8 cellular contexts compared by ENCODE assay signal in genomic region chr1:121097127-121097866, GRCh38.
DNase-seq lines count a peak whose midpoint lies in the region; ATAC-seq and TF ChIP-seq lines count a peak whose summit lies in the region.
"Not testable (repeated sequence)": the region's sequence is repeated elsewhere in the genome, so short reads cannot be mapped to it uniquely, and the experiment has no call there.

No MANE protein-coding gene starts in this region.

- H3K36me3 Mint-ChIP-seq in stimulated activated memory B cell treated with anti-CD40 and anti-IgM and Interleukin-4, amounts not matched to agents 10 μg/mL and 1 μg/mL and 100 μg/mL, for 72 hours: not testable (repeated sequence)

- peak; percentile 48 for TF ChIP-seq CTCF in fibroblast of villous mesenchyme (IDR thresholded peaks at IDR 0.05; ENCODE audit: insufficient read depth, low read depth, low read length)

- not testable (repeated sequence) for H2AFZ ChIP-seq in neuron (ENCODE audit: low read depth, low read length)

- not testable (repeated sequence) for H3K9me3 Mint-ChIP-seq in stimulated activated memory B cell treated with anti-CD40 and anti-IgM and Interleukin-4, amounts not matched to agents 10 μg/mL and 1 μg/mL and 100 μg/mL, for 72 hours

- H3K27me3 ChIP-seq in HAP-1 (ENCODE audit: low read depth); SJSA1 (replicated peaks); neuron (ENCODE audit: insufficient read depth, low read length): not testable (repeated sequence)

- not testable (repeated sequence) for H3K9me3 ChIP-seq in HAP-1; SJSA1 (replicated peaks); neuron (ENCODE audit: low read length)

- H3K36me3 ChIP-seq in HAP-1 (replicated peaks); SJSA1; neuron (ENCODE audit: insufficient read depth, low read length): not testable (repeated sequence)

- not testable (repeated sequence) for H3K27ac Mint-ChIP-seq in stimulated activated memory B cell treated with anti-CD40 and anti-IgM and Interleukin-4, amounts not matched to agents 10 μg/mL and 1 μg/mL and 100 μg/mL, for 72 hours

- not testable (repeated sequence) for H3K4me1 ChIP-seq in HAP-1; SJSA1 (replicated peaks); neuron (ENCODE audit: insufficient read depth, low read length)

- peak overlapping the region; percentile 33 for H3K4me3 ChIP-seq in HAP-1
- peak overlapping the region; percentile 27 for H3K4me3 ChIP-seq in SJSA1
- peak overlapping the region; percentile 29 for H3K4me3 ChIP-seq in fibroblast of villous mesenchyme (ENCODE audit: low read depth, low read length)
- peak overlapping the region; percentile 24 for H3K4me3 ChIP-seq in neuron (ENCODE audit: low read length)

- ATAC-seq in stimulated activated memory B cell treated with anti-CD40 and anti-IgM and Interleukin-4, amounts not matched to agents 10 μg/mL and 1 μg/mL and 100 μg/mL, for 72 hours: peak; percentile 98

- not testable (repeated sequence) for H3K27ac ChIP-seq in SJSA1

- in situ Hi-C loops in HAP-1 (cut with MboI; ENCODE audit: low sequenced_read_pairs): not testable (repeated sequence)

- not testable (repeated sequence) for H3K27me3 Mint-ChIP-seq in stimulated activated memory B cell treated with anti-CD40 and anti-IgM and Interleukin-4, amounts not matched to agents 10 μg/mL and 1 μg/mL and 100 μg/mL, for 72 hours

- DNase-seq in ELF-1 (ENCODE audit: low read depth, low spot score) (peak; percentile 88), HAP-1 (ENCODE audit: low spot score in 2 of 2) (peak; percentile 44 to 85), LoVo (ENCODE audit: low spot score) (peak; percentile 75), SJSA1 (ENCODE audit: low read depth in 1 of 2, low spot score in 2 of 2) (peak; percentile 43 to 64), fibroblast of villous mesenchyme (ENCODE audit: low read depth) (peak; percentile 39)
- peak; percentile 78 for DNase-seq in activated effector memory CD4-positive, alpha-beta T cell treated with Interleukin-2 at 50 U/mL for 16 hours

- not testable (repeated sequence) for H3K4me1 Mint-ChIP-seq in stimulated activated memory B cell treated with anti-CD40 and anti-IgM and Interleukin-4, amounts not matched to agents 10 μg/mL and 1 μg/mL and 100 μg/mL, for 72 hours

- H3K4me3 Mint-ChIP-seq in stimulated activated memory B cell treated with anti-CD40 and anti-IgM and Interleukin-4, amounts not matched to agents 10 μg/mL and 1 μg/mL and 100 μg/mL, for 72 hours: peak overlapping the region; percentile 75
